ENCODE assay signal across 27 cellular contexts in the genomic region with DNA sequence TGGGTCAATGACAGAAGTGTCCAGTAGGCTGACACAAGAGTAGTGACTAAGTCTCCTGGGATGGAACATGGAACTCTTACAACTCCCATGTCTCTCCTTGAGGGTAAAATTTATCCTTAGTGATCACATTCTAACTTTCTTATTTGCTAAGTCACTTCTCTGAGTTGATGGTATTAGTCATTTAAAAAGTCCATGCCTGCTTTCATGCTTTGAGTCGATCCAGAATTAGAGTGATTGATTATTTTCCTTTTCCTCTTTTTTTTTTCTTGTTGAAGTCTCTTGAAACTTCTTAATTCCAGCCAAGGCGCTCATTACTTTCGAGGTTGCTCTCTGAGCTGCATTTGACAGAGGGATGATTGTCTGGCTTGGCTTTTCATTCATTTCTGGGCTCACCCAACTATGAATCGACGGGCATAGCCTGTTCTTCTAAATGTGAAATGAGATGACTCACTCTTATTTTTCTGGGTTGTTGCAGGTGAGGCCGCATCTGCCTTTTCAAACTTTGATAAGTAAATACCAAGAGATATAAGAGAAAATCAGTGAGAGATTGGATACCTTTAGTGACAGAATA. TPM values are rescaled to one million over a fixed set of nuclear protein-coding genes. Genes with fewer than 3 reads are reported as not detected.
"Had no signal": no experiment of that assay in that cellular context is flagged by ENCODE, and none has a peak within 500 bp of the region (broad histone marks: within the 10 kb centered on the region; RNA-seq: fewer than 3 reads in every experiment).

No MANE protein-coding gene starts in this region.

- H3K27ac Mint-ChIP-seq: activated CD4-positive, alpha-beta memory T cell treated with anti-CD3 and anti-CD28 coated beads, Interleukin-2, amount 10 ng/mL, durations not matched to agents 7 days and 5 days; activated CD8-positive, alpha-beta memory T cell treated with anti-CD3 and anti-CD28 coated beads, Interleukin-2, amount 10 ng/mL, durations not matched to agents 7 days and 5 days; activated naive CD4-positive, alpha-beta T cell treated with anti-CD3 and anti-CD28 coated beads, Interleukin-2, amount 10 ng/mL, durations not matched to agents 7 days and 5 days; activated naive CD8-positive, alpha-beta T cell treated with anti-CD3 and anti-CD28 coated beads, Interleukin-2, amount 50 U/mL, for 24 hours; activated T-helper 17 cell treated with anti-CD3 and anti-CD28 coated beads, Interleukin-2, amount 50 U/mL, for 72 hours; dendritic cell treated with granulocyte-macrophage colony-stimulating factor and Interleukin-4, amounts not matched to agents 40 ng/mL and 50 ng/mL, for 4 days; T-cell had no signal

- H3K4me1 Mint-ChIP-seq: activated CD4-positive, alpha-beta memory T cell treated with anti-CD3 and anti-CD28 coated beads, Interleukin-2, amount 10 ng/mL, durations not matched to agents 7 days and 5 days; activated CD8-positive, alpha-beta memory T cell treated with anti-CD3 and anti-CD28 coated beads, Interleukin-2, amount 10 ng/mL, durations not matched to agents 7 days and 5 days; activated naive CD4-positive, alpha-beta T cell treated with anti-CD3 and anti-CD28 coated beads, Interleukin-2, amount 10 ng/mL, durations not matched to agents 7 days and 5 days; activated naive CD8-positive, alpha-beta T cell treated with anti-CD3 and anti-CD28 coated beads, Interleukin-2, amount 50 U/mL, for 24 hours; activated T-helper 17 cell treated with anti-CD3 and anti-CD28 coated beads, Interleukin-2, amount 50 U/mL, for 72 hours; T-cell had no signal

- H3K4me3 Mint-ChIP-seq: activated CD4-positive, alpha-beta memory T cell treated with anti-CD3 and anti-CD28 coated beads, Interleukin-2, amount 10 ng/mL, durations not matched to agents 7 days and 5 days; activated CD8-positive, alpha-beta memory T cell treated with anti-CD3 and anti-CD28 coated beads, Interleukin-2, amount 10 ng/mL, durations not matched to agents 7 days and 5 days; activated naive CD4-positive, alpha-beta T cell treated with anti-CD3 and anti-CD28 coated beads, Interleukin-2, amount 10 ng/mL, durations not matched to agents 7 days and 5 days; activated naive CD8-positive, alpha-beta T cell treated with anti-CD3 and anti-CD28 coated beads, Interleukin-2, amount 50 U/mL, for 24 hours; activated T-helper 17 cell treated with anti-CD3 and anti-CD28 coated beads, Interleukin-2, amount 50 U/mL, for 72 hours; dendritic cell treated with granulocyte-macrophage colony-stimulating factor and Interleukin-4, amounts not matched to agents 40 ng/mL and 50 ng/mL, for 4 days; T-cell had no signal

- H3K4me3 ChIP-seq: left lung, prostate gland, suprapubic skin had no signal

- FAIRE-seq: endothelial cell of umbilical vein, islet of Langerhans had no signal

- H3K36me3 ChIP-seq: left lung, prostate gland, suprapubic skin had no signal

- H3K4me1 ChIP-seq: left lung, prostate gland, suprapubic skin had no signal

- H3K27ac ChIP-seq: left lung, prostate gland, suprapubic skin had no signal

- H3K9me3 ChIP-seq: left lung, prostate gland, suprapubic skin had no signal

- H3K9me3 Mint-ChIP-seq: activated CD4-positive, alpha-beta memory T cell treated with anti-CD3 and anti-CD28 coated beads, Interleukin-2, amount 10 ng/mL, durations not matched to agents 7 days and 5 days; activated naive CD4-positive, alpha-beta T cell treated with anti-CD3 and anti-CD28 coated beads, Interleukin-2, amount 10 ng/mL, durations not matched to agents 7 days and 5 days; activated naive CD8-positive, alpha-beta T cell treated with anti-CD3 and anti-CD28 coated beads, Interleukin-2, amount 50 U/mL, for 24 hours; activated T-helper 17 cell treated with anti-CD3 and anti-CD28 coated beads, Interleukin-2, amount 50 U/mL, for 72 hours; dendritic cell treated with granulocyte-macrophage colony-stimulating factor and Interleukin-4, amounts not matched to agents 40 ng/mL and 50 ng/mL, for 4 days had no signal

- H3K27me3 Mint-ChIP-seq: activated CD4-positive, alpha-beta memory T cell treated with anti-CD3 and anti-CD28 coated beads, Interleukin-2, amount 10 ng/mL, durations not matched to agents 7 days and 5 days; activated CD8-positive, alpha-beta memory T cell treated with anti-CD3 and anti-CD28 coated beads, Interleukin-2, amount 10 ng/mL, durations not matched to agents 7 days and 5 days; activated naive CD4-positive, alpha-beta T cell treated with anti-CD3 and anti-CD28 coated beads, Interleukin-2, amount 10 ng/mL, durations not matched to agents 7 days and 5 days; activated naive CD8-positive, alpha-beta T cell treated with anti-CD3 and anti-CD28 coated beads, Interleukin-2, amount 50 U/mL, for 24 hours; activated T-helper 17 cell treated with anti-CD3 and anti-CD28 coated beads, Interleukin-2, amount 50 U/mL, for 72 hours; dendritic cell treated with granulocyte-macrophage colony-stimulating factor and Interleukin-4, amounts not matched to agents 40 ng/mL and 50 ng/mL, for 4 days; T-cell had no signal

- ATAC-seq: activated CD8-positive, alpha-beta memory T cell treated with anti-CD3 and anti-CD28 coated beads, Interleukin-2, amount 10 ng/mL, durations not matched to agents 7 days and 5 days; activated naive CD8-positive, alpha-beta T cell treated with anti-CD3 and anti-CD28 coated beads, Interleukin-2, amount 50 U/mL, for 24 hours; activated T-helper 17 cell treated with anti-CD3 and anti-CD28 coated beads, Interleukin-2, amount 50 U/mL, for 72 hours; left lung; right cardiac atrium; stimulated activated naive CD8-positive, alpha-beta T cell treated with anti-CD3 and anti-CD28 coated beads, Interleukin-15, Interleukin-2, amounts not matched to agents 100 U/mL and 50 U/mL, for 24 hours; T-cell had no signal

- DNase-seq: activated CD4-positive, alpha-beta memory T cell treated with anti-CD3 and anti-CD28 coated beads, Interleukin-2, amount 10 ng/mL, durations not matched to agents 7 days and 5 days; activated CD4-positive, alpha-beta T cell treated with anti-CD3 and anti-CD28 coated beads for 48 hours; activated CD4-positive, CD25-positive, alpha-beta regulatory T cell; activated CD8-positive, alpha-beta memory T cell treated with anti-CD3 and anti-CD28 coated beads, Interleukin-2, amount 10 ng/mL, durations not matched to agents 7 days and 5 days; activated naive CD4-positive, alpha-beta T cell treated with anti-CD3 and anti-CD28 coated beads, Interleukin-2, amount 10 ng/mL, durations not matched to agents 7 days and 5 days; activated naive CD8-positive, alpha-beta T cell treated with anti-CD3 and anti-CD28 coated beads, Interleukin-2, amount 50 U/mL, for 24 hours; aorta; effector CD8-positive, alpha-beta T cell; foreskin melanocyte; glutamatergic neuron; hippocampal formation; left lung; right cardiac atrium; stimulated activated CD4-positive, alpha-beta T cell treated with anti-CD3 and anti-CD28 coated beads, Interleukin-2, amount 100 ng/mL, for 24 hours; stimulated activated naive CD8-positive, alpha-beta T cell treated with anti-CD3 and anti-CD28 coated beads, Interleukin-15, Interleukin-2, amounts not matched to agents 100 U/mL and 50 U/mL, for 24 hours; T-cell had no signal

- H3K36me3 Mint-ChIP-seq: activated CD8-positive, alpha-beta memory T cell treated with anti-CD3 and anti-CD28 coated beads, Interleukin-2, amount 10 ng/mL, durations not matched to agents 7 days and 5 days; activated naive CD4-positive, alpha-beta T cell treated with anti-CD3 and anti-CD28 coated beads, Interleukin-2, amount 10 ng/mL, durations not matched to agents 7 days and 5 days; T-cell had no signal

- H3K27me3 ChIP-seq: left lung, suprapubic skin had no signal

RNA-seq across cellular contexts. Expression of gene LRRC3B, which starts 34.9 kb away (rescaled TPM):
- total RNA-seq: activated CD4-positive, alpha-beta memory T cell treated with anti-CD3 and anti-CD28 coated beads, Interleukin-2, amount 10 ng/mL, durations not matched to agents 7 days and 5 days; activated CD8-positive, alpha-beta memory T cell treated with anti-CD3 and anti-CD28 coated beads, Interleukin-2, amount 10 ng/mL, durations not matched to agents 7 days and 5 days; chondrocyte; endothelial cell of umbilical vein; fibroblast of lung; left lung; lung microvascular endothelial cell; myocyte; osteoblast; suprapubic skin; T-cell had no signal
